11 cellular contexts compared by ENCODE assay signal in the genomic region with DNA sequence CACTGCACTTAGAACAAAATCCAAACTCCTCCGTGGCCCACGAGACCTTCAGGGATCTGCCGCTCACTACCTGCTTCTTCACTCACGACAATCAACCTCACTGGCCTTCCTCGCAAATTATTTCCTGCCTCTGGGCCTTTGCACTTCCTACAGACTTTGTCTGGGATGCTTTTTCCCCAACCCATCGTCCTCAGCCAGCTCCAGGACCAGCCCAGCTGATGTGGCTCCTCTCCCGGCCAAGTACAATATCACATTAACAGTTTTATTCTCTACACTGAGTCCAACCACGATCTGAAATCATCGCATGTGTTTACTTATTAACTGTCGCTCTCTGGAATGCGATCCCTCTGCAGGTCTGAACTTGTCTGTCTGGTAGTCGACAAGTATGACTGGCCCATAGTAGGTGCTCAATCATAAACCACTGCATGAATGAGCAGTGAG. TPM values are rescaled to one million over a fixed set of nuclear protein-coding genes. Genes with fewer than 3 reads are reported as not detected.
A peak's percentile ranks its signal among the peaks of the same experiment; 100 is the strongest.
DNase-seq lines count a peak whose midpoint lies in the region; ATAC-seq and TF ChIP-seq lines count a peak whose summit lies in the region.
"Had no signal": no experiment of that assay in that cellular context is flagged by ENCODE, and none has a peak within 500 bp of the region (broad histone marks: within the 10 kb centered on the region; RNA-seq: fewer than 3 reads in every experiment).

No MANE protein-coding gene starts in this region.

- TF ChIP-seq CTCF in HCT116 (IDR thresholded peaks at IDR 0.05 in 2 of 3, conservative IDR thresholded peaks at IDR 0.05 in 1 of 3; ENCODE audit: borderline replicate concordance in 1 of 3, insufficient read depth in 1 of 3, low read depth in 2 of 3, low read length in 2 of 3), result no peak
- no peak for TF ChIP-seq CTCF in psoas muscle (IDR thresholded peaks at IDR 0.05)
- TF ChIP-seq CTCF in foreskin fibroblast (IDR thresholded peaks at IDR 0.05; ENCODE audit: low read depth, low read length), result no peak

- RAD21 ChIA-PET in HCT116 (lab: Charles Lee; ENCODE audit: low non-redundant PET in 1 of 2, low total read pairs in 2 of 2, uncharacterized antibody in 2 of 2, unreplicated experiment in 2 of 2), result no interaction called here

- CTCF ChIA-PET in HCT116 (lab: Charles Lee), result no interaction called here

- no peak overlapping the region for H3K4me3 ChIP-seq in HCT116 (replicated peaks in 1 of 2; ENCODE audit: low read depth in 1 of 2, low read length in 2 of 2)
- no peak overlapping the region for H3K4me3 ChIP-seq in SK-N-MC
- H3K4me3 ChIP-seq in psoas muscle, result peak overlapping the region; percentile 75
- no peak overlapping the region for H3K4me3 ChIP-seq in foreskin fibroblast (ENCODE audit: low read depth in 1 of 2, low read length in 2 of 2)

- no peak for TF ChIP-seq RAD21 in HCT116 (IDR thresholded peaks at IDR 0.05; ENCODE audit: low read depth)

- H3K27me3 ChIP-seq in HCT116 (ENCODE audit: insufficient read depth, low read length) (no peaks in the 10 kb centered on the region), psoas muscle (ENCODE audit: insufficient read depth in 3 of 3, low read length in 2 of 3) (peaks cover 0 to 6% (median 0%) of the 10 kb centered on the region in 3 donors)

- intact Hi-C loops in HCT116 (cut with micrococcal nuclease), result no loop called here
- intact Hi-C loops in psoas muscle (cut with DNase I), result loop anchor here in 1 of 2 donors (5.0 kb wide), 1 partner anchor 55 kb away; no protein-coding TSS in a partner anchor

- TF ChIP-seq POLR2A in HCT116 (IDR thresholded peaks at IDR 0.05; ENCODE audit: borderline replicate concordance, extremely low read depth, insufficient read depth, insufficient read length), result no peak

- POLR2A ChIA-PET in HCT116 (lab: Charles Lee), result no interaction called here

- H3K27ac ChIP-seq in HCT116 (ENCODE audit: low read depth, low read length) (no peak overlapping the region), SK-N-MC (peak overlapping the region; percentile 21; the same call in 1 of the 2 replicates), psoas muscle (peak overlapping the region; percentile 92)

- no TSS peak for BruUV-seq in HCT116 (replicated peaks; lab: Mats Ljungman, UMichigan)

- no peaks in the 10 kb centered on the region for H3K9me2 ChIP-seq in HCT116 (ENCODE audit: insufficient read depth)

- peak overlapping the region; percentile 27 for H3K4me2 ChIP-seq in HCT116 (ENCODE audit: low read length)

- 55 to 73% (median 58%) methylated on average over 12 of the region's 12 CpGs for WGBS in psoas muscle, 3 donors

- H3K79me2 ChIP-seq in HCT116 (ENCODE audit: insufficient read depth, low read length), result no peaks in the 10 kb centered on the region

- H3K9ac ChIP-seq in HCT116 (ENCODE audit: low read length), result no peak overlapping the region
- H3K9ac ChIP-seq in SK-N-MC (ENCODE audit: insufficient read length), result no peak overlapping the region

- H2AFZ ChIP-seq in HCT116 (ENCODE audit: low read depth, low read length, poor library complexity, severe bottlenecking), result no peak overlapping the region

- no peaks in the 10 kb centered on the region for H3K9me3 ChIP-seq in HCT116 (ENCODE audit: control insufficient read depth in 1 of 2, insufficient read depth in 1 of 2, low read depth in 1 of 2, low read length in 2 of 2)
- H3K9me3 ChIP-seq in SK-N-MC (ENCODE audit: low read depth, low read length), result no peaks in the 10 kb centered on the region
- H3K9me3 ChIP-seq in psoas muscle, result no peaks in the 10 kb centered on the region

- no peak for DNase-seq in HCT116 (ENCODE audit: low read depth, low spot score)
- no peak for DNase-seq in SK-N-MC (ENCODE audit: low read depth, low spot score)
- peak; percentile 68 for DNase-seq in glomerular visceral epithelial cell (ENCODE audit: extremely low spot score)
- no peak for DNase-seq in psoas muscle
- DNase-seq in putamen (ENCODE audit: low spot score), result no peak
- DNase-seq in foreskin fibroblast, result no peak
- DNase-seq: activated CD4-positive, alpha-beta T cell treated with anti-CD3 and anti-CD28 coated beads, Interleukin-2, amount 50 U/mL, for 4 hours; effector CD4-positive, alpha-beta T cell; stimulated activated CD4-positive, alpha-beta T cell treated with anti-CD3 and anti-CD28 coated beads, Interleukin-4, amount 100 ng/mL, for 24 hours had no signal

- no peak; the same call in 1 of the 2 replicates for ATAC-seq in HCT116
- peak in 1 of 4 donors; percentile 72 for ATAC-seq in psoas muscle
- no peak for ATAC-seq in HG02642 (IDR thresholded peaks at IDR 0.05; ENCODE audit: poor library complexity, unreplicated experiment)
- no peak for ATAC-seq in GM18498 (IDR thresholded peaks at IDR 0.05; ENCODE audit: unreplicated experiment)

- H3K4me1 ChIP-seq in HCT116 (ENCODE audit: control insufficient read depth in 1 of 2, insufficient read depth in 2 of 2, low read length in 2 of 2), result peaks cover 11 to 20% of the 10 kb centered on the region in 2 experiments; a peak in 3 of 4 replicates
- H3K4me1 ChIP-seq in psoas muscle, result peaks cover 35% of the 10 kb centered on the region

- H4K20me1 ChIP-seq in HCT116 (ENCODE audit: insufficient read depth), result no peaks in the 10 kb centered on the region

- H3K36me3 ChIP-seq in HCT116 (ENCODE audit: control insufficient read depth in 1 of 2, insufficient read depth in 2 of 2, low read length in 2 of 2), result no peaks in the 10 kb centered on the region
- no peaks in the 10 kb centered on the region for H3K36me3 ChIP-seq in SK-N-MC (ENCODE audit: insufficient read depth, low read length)
- no peaks in the 10 kb centered on the region for H3K36me3 ChIP-seq in psoas muscle (ENCODE audit: insufficient read depth in 1 of 2, low read depth in 1 of 2)

TF ChIP-seq in HCT116, 20 proteins besides CTCF, POLR2A, EP300 and RAD21:
- TF ChIP-seq EZH2 (IDR thresholded peaks at IDR 0.05) (no peak), SIN3A (IDR thresholded peaks at IDR 0.05; ENCODE audit: low read depth) (no peak), ZNF274 (IDR thresholded peaks at IDR 0.05; ENCODE audit: low read depth, low read length) (no peak)
- TF ChIP-seq, protein P1, sequence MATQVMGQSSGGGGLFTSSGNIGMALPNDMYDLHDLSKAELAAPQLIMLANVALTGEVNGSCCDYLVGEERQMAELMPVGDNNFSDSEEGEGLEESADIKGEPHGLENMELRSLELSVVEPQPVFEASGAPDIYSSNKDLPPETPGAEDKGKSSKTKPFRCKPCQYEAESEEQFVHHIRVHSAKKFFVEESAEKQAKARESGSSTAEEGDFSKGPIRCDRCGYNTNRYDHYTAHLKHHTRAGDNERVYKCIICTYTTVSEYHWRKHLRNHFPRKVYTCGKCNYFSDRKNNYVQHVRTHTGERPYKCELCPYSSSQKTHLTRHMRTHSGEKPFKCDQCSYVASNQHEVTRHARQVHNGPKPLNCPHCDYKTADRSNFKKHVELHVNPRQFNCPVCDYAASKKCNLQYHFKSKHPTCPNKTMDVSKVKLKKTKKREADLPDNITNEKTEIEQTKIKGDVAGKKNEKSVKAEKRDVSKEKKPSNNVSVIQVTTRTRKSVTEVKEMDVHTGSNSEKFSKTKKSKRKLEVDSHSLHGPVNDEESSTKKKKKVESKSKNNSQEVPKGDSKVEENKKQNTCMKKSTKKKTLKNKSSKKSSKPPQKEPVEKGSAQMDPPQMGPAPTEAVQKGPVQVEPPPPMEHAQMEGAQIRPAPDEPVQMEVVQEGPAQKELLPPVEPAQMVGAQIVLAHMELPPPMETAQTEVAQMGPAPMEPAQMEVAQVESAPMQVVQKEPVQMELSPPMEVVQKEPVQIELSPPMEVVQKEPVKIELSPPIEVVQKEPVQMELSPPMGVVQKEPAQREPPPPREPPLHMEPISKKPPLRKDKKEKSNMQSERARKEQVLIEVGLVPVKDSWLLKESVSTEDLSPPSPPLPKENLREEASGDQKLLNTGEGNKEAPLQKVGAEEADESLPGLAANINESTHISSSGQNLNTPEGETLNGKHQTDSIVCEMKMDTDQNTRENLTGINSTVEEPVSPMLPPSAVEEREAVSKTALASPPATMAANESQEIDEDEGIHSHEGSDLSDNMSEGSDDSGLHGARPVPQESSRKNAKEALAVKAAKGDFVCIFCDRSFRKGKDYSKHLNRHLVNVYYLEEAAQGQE (IDR thresholded peaks at IDR 0.05; ENCODE audit: low read depth), result no peak
- TF ChIP-seq, protein P2, sequence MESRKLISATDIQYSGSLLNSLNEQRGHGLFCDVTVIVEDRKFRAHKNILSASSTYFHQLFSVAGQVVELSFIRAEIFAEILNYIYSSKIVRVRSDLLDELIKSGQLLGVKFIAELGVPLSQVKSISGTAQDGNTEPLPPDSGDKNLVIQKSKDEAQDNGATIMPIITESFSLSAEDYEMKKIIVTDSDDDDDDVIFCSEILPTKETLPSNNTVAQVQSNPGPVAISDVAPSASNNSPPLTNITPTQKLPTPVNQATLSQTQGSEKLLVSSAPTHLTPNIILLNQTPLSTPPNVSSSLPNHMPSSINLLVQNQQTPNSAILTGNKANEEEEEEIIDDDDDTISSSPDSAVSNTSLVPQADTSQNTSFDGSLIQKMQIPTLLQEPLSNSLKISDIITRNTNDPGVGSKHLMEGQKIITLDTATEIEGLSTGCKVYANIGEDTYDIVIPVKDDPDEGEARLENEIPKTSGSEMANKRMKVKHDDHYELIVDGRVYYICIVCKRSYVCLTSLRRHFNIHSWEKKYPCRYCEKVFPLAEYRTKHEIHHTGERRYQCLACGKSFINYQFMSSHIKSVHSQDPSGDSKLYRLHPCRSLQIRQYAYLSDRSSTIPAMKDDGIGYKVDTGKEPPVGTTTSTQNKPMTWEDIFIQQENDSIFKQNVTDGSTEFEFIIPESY (IDR thresholded peaks at IDR 0.05; ENCODE audit: extremely low read depth, insufficient replicate concordance, low read length), result no peak

RNA-seq across cellular contexts. Expression of a gene that starts 28.0 kb away (rescaled TPM):
- total RNA-seq in HCT116 (2021; ENCODE audit: unreplicated experiment) (3.7 TPM), psoas muscle (1 to 10 TPM in 2 of 4 donors, under 1 TPM in 2; 0.65 to 1.7 (median 1.2) TPM)
- 1.5 and 1.7 TPM in 2 replicates for polyA plus RNA-seq in HCT116 (2012)
- polyA plus RNA-seq in psoas muscle, result 1 to 10 TPM in 1 of 3 donors, under 1 TPM in 2; 0.44 to 1.8 (median 0.70) TPM

RNA-seq across cellular contexts. Expression of a gene that starts 32.8 kb away (rescaled TPM):
- total RNA-seq in HCT116 (2021; ENCODE audit: unreplicated experiment), result 47.2 TPM
- polyA plus RNA-seq in HCT116 (2012), result 32.3 and 37.2 TPM in 2 replicates
- total RNA-seq in psoas muscle, result 10 to 100 TPM; 36.9 to 73.4 (median 45.5) TPM
- polyA plus RNA-seq in psoas muscle, result 10 to 100 TPM; 13.5 to 51.9 (median 39.2) TPM

RNA-seq across cellular contexts. Expression of a gene that starts 44.7 kb away (rescaled TPM):
- total RNA-seq in HCT116 (2021; ENCODE audit: unreplicated experiment) (27.3 TPM), psoas muscle (10 to 100 TPM; 10.1 to 23.0 (median 15.2) TPM)
- polyA plus RNA-seq in HCT116 (2012), result 20.7 and 32.4 TPM in 2 replicates
- 10 to 100 TPM; 29.2 to 66.1 (median 33.4) TPM for polyA plus RNA-seq in psoas muscle

RNA-seq across cellular contexts. Expression of a gene that starts 57.7 kb away (rescaled TPM):
- total RNA-seq in HCT116 (2021; ENCODE audit: unreplicated experiment), result 0.64 TPM
- polyA plus RNA-seq in HCT116 (2012), result 0.21 and 0.52 TPM in 2 replicates
- total RNA-seq in psoas muscle, result 10 to 100 TPM in 1 of 4 donors, 1 to 10 TPM in 3; 4.3 to 12.6 (median 9.4) TPM
- polyA plus RNA-seq in psoas muscle, result 1 to 10 TPM; 2.0 to 3.5 (median 2.1) TPM
